Comparison of ENCODE assay signal across 9 cellular contexts in the genomic region with DNA sequence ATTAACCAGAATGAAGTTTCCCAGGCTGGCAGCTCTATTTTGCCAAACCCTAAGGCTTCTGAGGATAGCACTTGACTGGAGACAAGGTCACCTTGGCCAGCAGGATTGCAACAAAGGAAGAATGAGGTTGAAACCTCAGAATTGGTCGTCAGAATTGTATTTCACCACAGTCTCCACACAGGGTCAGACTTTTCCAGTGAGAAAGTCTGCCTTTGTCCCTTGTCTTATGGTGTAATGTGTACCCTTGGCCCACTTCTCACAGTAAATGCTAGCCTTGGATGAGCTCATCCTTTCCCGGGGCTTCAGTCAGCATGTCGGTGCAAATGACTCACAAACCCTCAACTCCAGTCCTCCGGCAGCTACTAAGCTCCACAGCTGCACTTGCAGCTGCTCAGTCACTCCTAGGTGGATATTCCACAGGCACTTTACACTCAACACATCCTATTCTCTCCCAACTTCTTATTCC. TPM values are rescaled to one million over a fixed set of nuclear protein-coding genes. Genes with fewer than 3 reads are reported as not detected.
A peak's percentile ranks its signal among the peaks of the same experiment; 100 is the strongest.
DNase-seq lines count a peak whose midpoint lies in the region; ATAC-seq, FAIRE-seq and TF ChIP-seq lines count a peak whose summit lies in the region.
"Had no signal": no experiment of that assay in that cellular context is flagged by ENCODE, and none has a peak within 500 bp of the region (broad histone marks: within the 10 kb centered on the region; RNA-seq: fewer than 3 reads in every experiment).

No MANE protein-coding gene starts in this region.

- no peak overlapping the region for H3K14ac ChIP-seq in H1 (ENCODE audit: insufficient read length)

- no peak overlapping the region for H2BK5ac ChIP-seq in H1 (ENCODE audit: low read depth, low read length)

- no peak for FAIRE-seq in H1 (lab: Jason Lieb, UNC)
- FAIRE-seq: colon had no signal

- no peaks in the 10 kb centered on the region for H4K20me1 ChIP-seq in H1 (replicated peaks in 1 of 2; ENCODE audit: control insufficient read depth in 1 of 2, insufficient read depth in 2 of 2, low read length in 2 of 2)

- H3K79me2 ChIP-seq in H1 (ENCODE audit: control insufficient read depth in 1 of 2, insufficient read depth in 2 of 2, low read length in 2 of 2) = no peaks in the 10 kb centered on the region

- H3K18ac ChIP-seq in H1 (ENCODE audit: extremely low read depth, low read length) = no peak overlapping the region

- no peak overlapping the region for H3K23ac ChIP-seq in H1 (ENCODE audit: insufficient read length)

- H4K8ac ChIP-seq in H1 (ENCODE audit: extremely low read depth, insufficient read depth, low read length) = no peak overlapping the region

- H3K27me3 ChIP-seq in H1 (replicated peaks in 1 of 4; ENCODE audit: control insufficient read depth in 3 of 4, extremely low read depth in 1 of 4, insufficient read depth in 3 of 4, low read length in 3 of 4) = no peaks in the 10 kb centered on the region

- DNase-seq in stimulated activated CD4-positive, alpha-beta T cell treated with anti-CD3 and anti-CD28 coated beads, Interleukin-4, amount 100 ng/mL, for 24 hours = peak; percentile 11
- DNase-seq in stimulated activated CD4-positive, alpha-beta T cell treated with anti-CD3 and anti-CD28 coated beads, Interleukin-2, amount 100 ng/mL, for 48 hours = no peak
- DNase-seq in SHP77 treated with DMSO at 0.1 percent for 48 hours (lab: John Stamatoyannopoulos, UW) (peak; percentile 32), H1 (ENCODE audit: low read depth in 1 of 2, low spot score in 2 of 2) (peak in 1 of 2 experiments; percentile 46), middle frontal gyrus (ENCODE audit: extremely low spot score, low spot score) (peak; percentile 17)
- DNase-seq in activated CD8-positive, alpha-beta memory T cell treated with anti-CD3 and anti-CD28 coated beads, Interleukin-2, amount 50 U/mL, for 48 hours = no peak

- H3K36me3 ChIP-seq in H1 (ENCODE audit: control insufficient read depth in 2 of 4, insufficient read depth in 4 of 4, low read length in 3 of 4) = peaks cover 0 to 14% (median 5%) of the 10 kb centered on the region in 4 experiments; a peak in 4 of 8 replicates

- TF ChIP-seq RAD21 in H1 (IDR thresholded peaks at IDR 0.05 in 1 of 2, conservative IDR thresholded peaks at IDR 0.05 in 1 of 2; ENCODE audit: low read depth in 2 of 2, low read length in 2 of 2) = peak; percentile 14 to 36; a peak in 3 of 4 replicates

- H3K4me3 ChIP-seq in H1 (ENCODE audit: extremely low read depth in 1 of 4, insufficient read depth in 2 of 4, low read depth in 3 of 4, low read length in 4 of 4) = no peak overlapping the region

- no peaks in the 10 kb centered on the region; the same call in 1 of the 2 replicates for H3K79me1 ChIP-seq in H1 (ENCODE audit: low read depth, low read length)

- H3K9me3 ChIP-seq in H1 (ENCODE audit: insufficient read depth in 2 of 2, low read depth in 1 of 2, low read length in 1 of 2) = no peaks in the 10 kb centered on the region

- POLR2A ChIA-PET in H1 (lab: Charles Lee; ENCODE audit: partially characterized antibody) = interaction anchor here (0.6 to 3.5 kb wide), 8 partner anchors 10 to 331 kb away, joined by 3 to 11 read pairs (median 4); partner anchors contain the start of gene SSR3

- no peak overlapping the region for H2BK20ac ChIP-seq in H1 (ENCODE audit: low read length)

- no peak for TF ChIP-seq POLR2A in H1 (IDR thresholded peaks at IDR 0.05; ENCODE audit: control extremely low read depth in 1 of 2, low read depth in 2 of 2, low read length in 2 of 2)

- H4K91ac ChIP-seq in H1 (replicated peaks; ENCODE audit: insufficient read length, low read length) = no peak overlapping the region

- no peaks in the 10 kb centered on the region for H3K23me2 ChIP-seq in H1 (ENCODE audit: low read depth, low read length)

- peaks cover 0 to 3% (median under 1%) of the 10 kb centered on the region in 4 experiments; a peak in 3 of 7 replicates for H3K4me1 ChIP-seq in H1 (replicated peaks in 1 of 4; ENCODE audit: control insufficient read depth in 3 of 4, insufficient read depth in 4 of 4, low read length in 3 of 4)

- H2AK5ac ChIP-seq in H1 (ENCODE audit: low read depth, low read length) = no peak overlapping the region

- no peak overlapping the region for H3K9ac ChIP-seq in H1 (replicated peaks in 1 of 4; ENCODE audit: extremely low read depth in 1 of 4, low read depth in 3 of 4, low read length in 3 of 4)

- ATAC-seq in GM18520 (IDR thresholded peaks at IDR 0.05; ENCODE audit: unreplicated experiment) (no peak), GM21619 (IDR thresholded peaks at IDR 0.05; ENCODE audit: unreplicated experiment) (no peak)

- H3K4ac ChIP-seq in H1 (replicated peaks; ENCODE audit: insufficient read length, low read depth, low read length) = no peak overlapping the region

- no peak overlapping the region for H3K56ac ChIP-seq in H1 (replicated peaks; ENCODE audit: insufficient read length, low read depth, low read length)

- H3K4me2 ChIP-seq in H1 (ENCODE audit: insufficient read depth in 1 of 2, low read depth in 2 of 2, low read length in 2 of 2) = no peak overlapping the region

- H2BK15ac ChIP-seq in H1 (ENCODE audit: low read length) = no peak overlapping the region

- TF ChIP-seq EP300 in H1 (IDR thresholded peaks at IDR 0.05; ENCODE audit: borderline replicate concordance in 1 of 2, low read depth in 2 of 2, low read length in 2 of 2) = no peak

- H4K5ac ChIP-seq in H1 (ENCODE audit: insufficient read length, low read depth, low read length) = no peak overlapping the region

- no peak for TF ChIP-seq CTCF in H1 (IDR thresholded peaks at IDR 0.05; ENCODE audit: control extremely low read depth in 1 of 3, insufficient read depth in 1 of 3, low read depth in 1 of 3, low read length in 3 of 3)

- WGBS in H1 (ENCODE audit: extremely low coverage in 1 of 2, insufficient coverage in 1 of 2, insufficient read length in 1 of 2, insufficient replicate concordance in 2 of 2, low coverage in 1 of 2, low lambda C conversion rate in 2 of 2, missing lambda C conversion rate in 1 of 2), 2 experiments = 81% methylated on average over 4 of the region's 4 CpGs; no CpG with 5 or more reads in 1 of the 2 experiments

- H2BK12ac ChIP-seq in H1 (ENCODE audit: low read depth, low read length) = no peak overlapping the region

- CTCF ChIA-PET in H1 (lab: Charles Lee; ENCODE audit: partially characterized antibody) = interaction anchor here (0.6 to 1.5 kb wide), 18 partner anchors 9 to 580 kb away, joined by 3 to 9 read pairs (median 4); no protein-coding TSS in a partner anchor

- H3K27ac ChIP-seq in H1 (ENCODE audit: low read depth, low read length) = no peak overlapping the region

- H2BK120ac ChIP-seq in H1 (replicated peaks; ENCODE audit: low read depth, low read length) = no peak overlapping the region

- H2AFZ ChIP-seq in H1 (ENCODE audit: low read length) = no peak overlapping the region

TF ChIP-seq in H1, 55 proteins besides CTCF, POLR2A, EP300 and RAD21:
- no peak for TF ChIP-seq CBX5 (IDR thresholded peaks at IDR 0.05; ENCODE audit: low read depth, low read length)
- TF ChIP-seq CEBPB (IDR thresholded peaks at IDR 0.05; ENCODE audit: low read depth, low read length) = no peak
- TF ChIP-seq SIRT6 (IDR thresholded peaks at IDR 0.05; ENCODE audit: low read length) = no peak
- TF ChIP-seq TAF7 (optimal IDR thresholded peaks at IDR 0.05; ENCODE audit: borderline replicate concordance, low read depth, low read length) = no peak

RNA-seq across cellular contexts. Expression of gene SSR3, which starts 19.7 kb away (rescaled TPM):
- total RNA-seq in H1 (2021; fragmentation: NEBNext Ultra II Directional; extraction: Animal tissue kit (Norgen Biotek cat#: 25700)) = 192 and 208 TPM in 2 replicates
- polyA plus RNA-seq in H1 (2011; rRNA removed) = 59.5 and 92.7 TPM in 2 replicates
- 99.6 TPM for polyA plus RNA-seq in H1 (2011; cell fraction: cytosol; rRNA removed)
- 57.0 TPM for polyA plus RNA-seq in H1 (2011; cell fraction: nucleus; rRNA removed)
- 148 to 207 TPM (median 175 TPM) in 4 replicates for polyA plus RNA-seq in H1 (2012, experiment 1 of 2)
- polyA plus RNA-seq in H1 (2012, experiment 2 of 2) = 41.6 TPM
- 170 TPM for polyA plus RNA-seq in H1 (2013, experiment 1 of 2)
- 242 TPM for polyA plus RNA-seq in H1 (2013, experiment 2 of 2)
- polyA minus RNA-seq in H1 (2011; rRNA and poly(A)+ RNA removed) = 341 and 408 TPM in 2 replicates
- 82.1 TPM for polyA minus RNA-seq in H1 (2011; cell fraction: cytosol; rRNA and poly(A)+ RNA removed)
- 136 TPM for polyA minus RNA-seq in H1 (2011; cell fraction: nucleus; rRNA and poly(A)+ RNA removed)

Comparison
In these comparisons a context has a peak if more than half of its experiments do, and no peak if none do; other contexts are left out.
1. DNase-seq: peak in stimulated activated CD4-positive, alpha-beta T cell treated with anti-CD3 and anti-CD28 coated beads, Interleukin-4, amount 100 ng/mL, for 24 hours (single experiment), SHP77 treated with DMSO at 0.1 percent for 48 hours (single experiment) and middle frontal gyrus (single experiment); none in stimulated activated CD4-positive, alpha-beta T cell treated with anti-CD3 and anti-CD28 coated beads, Interleukin-2, amount 100 ng/mL, for 48 hours (0 of 2) and activated CD8-positive, alpha-beta memory T cell treated with anti-CD3 and anti-CD28 coated beads, Interleukin-2, amount 50 U/mL, for 48 hours (single experiment).